In the genomic region with DNA sequence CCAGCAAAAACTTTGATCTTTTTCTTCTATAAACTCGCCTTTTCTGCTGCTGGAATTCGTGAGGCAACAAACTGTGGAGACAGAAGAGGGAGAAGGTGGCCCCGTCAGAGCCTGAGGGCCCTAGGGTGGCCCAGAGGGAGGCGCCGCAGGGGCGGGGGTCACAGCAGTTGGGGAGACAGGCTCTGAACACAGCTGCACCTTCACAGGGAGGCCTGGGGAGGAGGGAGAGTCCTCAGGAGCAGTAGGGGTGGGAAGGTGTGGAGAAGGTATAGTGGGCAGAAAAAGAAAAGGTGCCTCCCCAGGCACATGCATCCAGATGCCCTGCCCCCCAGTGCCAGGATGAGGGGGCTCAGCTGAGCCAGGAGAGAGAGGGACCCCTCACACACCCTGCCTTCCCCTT, we compare ENCODE assay signal across 26 cellular contexts. TPM values are rescaled to one million over a fixed set of nuclear protein-coding genes. Genes with fewer than 3 reads are reported as not detected.
DNase-seq lines count a peak whose midpoint lies in the region; ATAC-seq, FAIRE-seq and TF ChIP-seq lines count a peak whose summit lies in the region.
"Had no signal": no experiment of that assay in that cellular context is flagged by ENCODE, and none has a peak within 500 bp of the region (broad histone marks: within the 10 kb centered on the region; RNA-seq: fewer than 3 reads in every experiment).

No MANE protein-coding gene starts in this region.

- H4K20me1 ChIP-seq in OCI-LY7 (ENCODE audit: insufficient read depth, low read length) = no peaks in the 10 kb centered on the region

- peak overlapping the region; percentile 60 to 77 for H3K27ac Mint-ChIP-seq in activated naive CD4-positive, alpha-beta T cell treated with anti-CD3 and anti-CD28 coated beads, Interleukin-2, amount 50 U/mL, for 72 hours
- peak overlapping the region; percentile 47 for H3K27ac Mint-ChIP-seq in stimulated activated naive B cell treated with anti-CD40 and anti-IgM and Interleukin-4, amounts not matched to agents 10 μg/mL and 1 μg/mL and 100 μg/mL, for 72 hours
- H3K27ac Mint-ChIP-seq: HFFc6 had no signal

- no peak overlapping the region for H3K4me3 ChIP-seq in OCI-LY7 (ENCODE audit: low read depth, low read length, poor library complexity, severe bottlenecking)
- H3K4me3 ChIP-seq: A549, HAP-1 had no signal

- H3K9me3 ChIP-seq in OCI-LY7 (ENCODE audit: low read length) = no peaks in the 10 kb centered on the region
- H3K9me3 ChIP-seq: A549, HAP-1, SK-N-SH had no signal

- POLR2A ChIA-PET in OCI-LY7 (lab: Charles Lee) = no interaction called here

- 0 out of 2 replicates have a peak, but pooled peaks have one; percentile 18 for TF ChIP-seq CTCF in OCI-LY7 (conservative IDR thresholded peaks at IDR 0.05; ENCODE audit: low read length)

- FAIRE-seq in GM12892 (lab: Jason Lieb, UNC) = no peak
- FAIRE-seq: A549, GM12891 had no signal

- BruUV-seq in OCI-LY7 (replicated peaks; lab: Mats Ljungman, UMichigan) = no TSS peak

- no peaks in the 10 kb centered on the region for H3K79me2 ChIP-seq in OCI-LY7 (ENCODE audit: insufficient read depth, low read depth, low read length)

- H3K27ac ChIP-seq in OCI-LY7 (ENCODE audit: low read depth, low read length, poor library complexity, severe bottlenecking) = no peak overlapping the region
- H3K27ac ChIP-seq: A549, KMS-11 had no signal

- ATAC-seq in activated naive CD4-positive, alpha-beta T cell treated with anti-CD3 and anti-CD28 coated beads, Interleukin-2, amount 50 U/mL, for 72 hours = no peak
- ATAC-seq in stimulated activated naive B cell treated with anti-CD40 and anti-IgM and Interleukin-4, amounts not matched to agents 10 μg/mL and 1 μg/mL and 100 μg/mL, for 72 hours (replicated peaks) = no peak
- ATAC-seq: A549, Panc1 had no signal

- no peak overlapping the region for H2AFZ ChIP-seq in OCI-LY7 (ENCODE audit: low read length)

- H3K27me3 Mint-ChIP-seq in stimulated activated naive B cell treated with anti-CD40 and anti-IgM and Interleukin-4, amounts not matched to agents 10 μg/mL and 1 μg/mL and 100 μg/mL, for 72 hours = no peaks in the 10 kb centered on the region

- intact Hi-C loops in OCI-LY7 (cut with micrococcal nuclease; ENCODE audit: unreplicated experiment) = no loop called here

- H3K4me2 ChIP-seq in OCI-LY7 (ENCODE audit: low read length) = no peak overlapping the region
- H3K4me2 ChIP-seq: A549, KMS-11, SK-N-SH had no signal

- H3K36me3 Mint-ChIP-seq in activated naive CD4-positive, alpha-beta T cell treated with anti-CD3 and anti-CD28 coated beads, Interleukin-2, amount 50 U/mL, for 72 hours = peaks cover 36 to 53% of the 10 kb centered on the region in 2 donors
- H3K36me3 Mint-ChIP-seq in stimulated activated naive B cell treated with anti-CD40 and anti-IgM and Interleukin-4, amounts not matched to agents 10 μg/mL and 1 μg/mL and 100 μg/mL, for 72 hours = peaks cover 61 to 88% of the 10 kb centered on the region in 2 donors

- CTCF ChIA-PET in OCI-LY7 (lab: Charles Lee; ENCODE audit: unreplicated experiment) = no interaction called here

- no peak for TF ChIP-seq POLR2A in GM12892 (IDR thresholded peaks at IDR 0.05; ENCODE audit: low read depth, low read length)

- peaks cover 0 to 5% of the 10 kb centered on the region in 2 donors for H3K4me1 Mint-ChIP-seq in stimulated activated naive B cell treated with anti-CD40 and anti-IgM and Interleukin-4, amounts not matched to agents 10 μg/mL and 1 μg/mL and 100 μg/mL, for 72 hours

- H3K4me1 ChIP-seq in OCI-LY7 (ENCODE audit: insufficient read depth, low read length, poor library complexity, severe bottlenecking) = no peaks in the 10 kb centered on the region
- H3K4me1 ChIP-seq: A549, HAP-1 had no signal

- no peak overlapping the region for H3K4me3 Mint-ChIP-seq in stimulated activated naive B cell treated with anti-CD40 and anti-IgM and Interleukin-4, amounts not matched to agents 10 μg/mL and 1 μg/mL and 100 μg/mL, for 72 hours
- H3K4me3 Mint-ChIP-seq: HFFc6 had no signal

- peaks cover 95% of the 10 kb centered on the region for H3K36me3 ChIP-seq in OCI-LY7 (ENCODE audit: insufficient read depth, low read length)

- H3K9me3 Mint-ChIP-seq in activated naive CD4-positive, alpha-beta T cell treated with anti-CD3 and anti-CD28 coated beads, Interleukin-2, amount 50 U/mL, for 72 hours = no peaks in the 10 kb centered on the region
- H3K9me3 Mint-ChIP-seq in stimulated activated naive B cell treated with anti-CD40 and anti-IgM and Interleukin-4, amounts not matched to agents 10 μg/mL and 1 μg/mL and 100 μg/mL, for 72 hours = no peaks in the 10 kb centered on the region
- H3K9me3 Mint-ChIP-seq: HFFc6 had no signal

- no peak for DNase-seq in activated naive CD4-positive, alpha-beta T cell treated with anti-CD3 and anti-CD28 coated beads, Interleukin-2, amount 50 U/mL, for 72 hours (ENCODE audit: low spot score in 2 of 2)
- DNase-seq in activated naive CD4-positive, alpha-beta T cell treated with Interleukin-2 at 50 U/mL for 16 hours = no peak
- DNase-seq in OCI-LY7 (ENCODE audit: low spot score) = no peak
- DNase-seq in mesenteric fat pad (ENCODE audit: low spot score) = peak; percentile 57
- no peak for DNase-seq in stimulated activated naive B cell treated with anti-CD40 and anti-IgM and Interleukin-4, amounts not matched to agents 10 μg/mL and 1 μg/mL and 100 μg/mL, for 72 hours
- no peak for DNase-seq in GM12892 (ENCODE audit: insufficient read length)
- no peak for DNase-seq in SHP77 (lab: John Stamatoyannopoulos, UW)
- DNase-seq: C1 segment of cervical spinal cord, Calu3, DMS79 treated with DMSO at 0.1 percent for 48 hours, GF-D8, GOT3, HFFc6, IMR-90, NCI-H1092, NCI-H1417 treated with DMSO at 0.1 percent for 48 hours, NCI-H1694 treated with DMSO at 0.1 percent for 48 hours, NCI-H2081, NCI-H2227 treated with DMSO at 0.1 percent for 48 hours, NCI-H526 treated with DMSO at 0.1 percent for 48 hours, SK-N-SH had no signal

- no peaks in the 10 kb centered on the region for H3K9me2 ChIP-seq in OCI-LY7 (ENCODE audit: insufficient read depth, low read length)
- H3K9me2 ChIP-seq: SK-N-SH had no signal

RNA-seq across cellular contexts. Expression of gene PHF19, which starts 15.1 kb away (rescaled TPM):
- total RNA-seq in activated naive CD4-positive, alpha-beta T cell treated with anti-CD3 and anti-CD28 coated beads, Interleukin-2, amount 50 U/mL, for 72 hours = 100 to 1,000 TPM; 305 to 312 TPM
- 102 and 108 TPM in 2 replicates for total RNA-seq in OCI-LY7 (2014; rRNA removed; shearing (Covaris generic))
- total RNA-seq in OCI-LY7 (2022) = 211 and 214 TPM in 2 replicates
- total RNA-seq in mesenteric fat pad = 13.7 TPM
- 70.4 TPM for polyA plus RNA-seq in GM12892 (2012; ENCODE audit: missing spikeins)

RNA-seq across cellular contexts. Expression of gene PSMD5, which starts 19.2 kb away (rescaled TPM):
- total RNA-seq in activated naive CD4-positive, alpha-beta T cell treated with anti-CD3 and anti-CD28 coated beads, Interleukin-2, amount 50 U/mL, for 72 hours = 10 to 100 TPM; 74.9 to 75.2 TPM
- 10.0 and 12.0 TPM in 2 replicates for total RNA-seq in OCI-LY7 (2014; rRNA removed; shearing (Covaris generic))
- total RNA-seq in OCI-LY7 (2022) (33.3 and 36.8 TPM in 2 replicates), mesenteric fat pad (54.6 TPM)
- 21.9 TPM for polyA plus RNA-seq in GM12892 (2012; ENCODE audit: missing spikeins)
